ENCODE assay signal across 1 cellular context in the genomic region with DNA sequence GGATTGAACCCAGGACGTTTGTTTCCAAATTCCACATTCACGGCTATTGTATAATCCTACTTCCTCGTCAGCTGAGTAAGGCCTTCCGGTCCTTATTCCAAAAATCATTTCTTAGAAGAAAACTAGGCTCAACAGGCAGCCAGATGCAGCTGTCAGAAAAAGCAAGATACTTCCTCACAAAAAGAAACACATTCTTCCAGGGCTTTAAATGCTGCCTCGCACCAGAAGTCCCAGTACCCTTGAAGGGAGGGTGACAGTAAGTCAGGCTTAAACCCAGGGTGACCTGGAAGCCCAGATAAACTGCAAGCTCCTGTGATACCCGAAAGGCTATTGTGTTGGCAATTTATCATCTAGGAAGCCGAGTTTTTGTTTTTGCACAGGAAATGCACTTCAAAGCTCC.
TF ChIP-seq lines count a peak whose summit lies in the region.

No MANE protein-coding gene starts in this region.

TF ChIP-seq in SK-N-SH treated with all-trans-retinoic acid at 6 μM for 48 hours, 23 proteins besides CTCF, POLR2A, EP300 and RAD21 (continued from another document):
- TF ChIP-seq, protein P1, sequence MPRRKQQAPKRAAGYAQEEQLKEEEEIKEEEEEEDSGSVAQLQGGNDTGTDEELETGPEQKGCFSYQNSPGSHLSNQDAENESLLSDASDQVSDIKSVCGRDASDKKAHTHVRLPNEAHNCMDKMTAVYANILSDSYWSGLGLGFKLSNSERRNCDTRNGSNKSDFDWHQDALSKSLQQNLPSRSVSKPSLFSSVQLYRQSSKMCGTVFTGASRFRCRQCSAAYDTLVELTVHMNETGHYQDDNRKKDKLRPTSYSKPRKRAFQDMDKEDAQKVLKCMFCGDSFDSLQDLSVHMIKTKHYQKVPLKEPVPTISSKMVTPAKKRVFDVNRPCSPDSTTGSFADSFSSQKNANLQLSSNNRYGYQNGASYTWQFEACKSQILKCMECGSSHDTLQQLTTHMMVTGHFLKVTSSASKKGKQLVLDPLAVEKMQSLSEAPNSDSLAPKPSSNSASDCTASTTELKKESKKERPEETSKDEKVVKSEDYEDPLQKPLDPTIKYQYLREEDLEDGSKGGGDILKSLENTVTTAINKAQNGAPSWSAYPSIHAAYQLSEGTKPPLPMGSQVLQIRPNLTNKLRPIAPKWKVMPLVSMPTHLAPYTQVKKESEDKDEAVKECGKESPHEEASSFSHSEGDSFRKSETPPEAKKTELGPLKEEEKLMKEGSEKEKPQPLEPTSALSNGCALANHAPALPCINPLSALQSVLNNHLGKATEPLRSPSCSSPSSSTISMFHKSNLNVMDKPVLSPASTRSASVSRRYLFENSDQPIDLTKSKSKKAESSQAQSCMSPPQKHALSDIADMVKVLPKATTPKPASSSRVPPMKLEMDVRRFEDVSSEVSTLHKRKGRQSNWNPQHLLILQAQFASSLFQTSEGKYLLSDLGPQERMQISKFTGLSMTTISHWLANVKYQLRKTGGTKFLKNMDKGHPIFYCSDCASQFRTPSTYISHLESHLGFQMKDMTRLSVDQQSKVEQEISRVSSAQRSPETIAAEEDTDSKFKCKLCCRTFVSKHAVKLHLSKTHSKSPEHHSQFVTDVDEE (CRISPR knock-in tag; IDR thresholded peaks at IDR 0.05), result no peak
- no peak for TF ChIP-seq BACH2 (CRISPR knock-in tag; IDR thresholded peaks at IDR 0.05; ENCODE audit: borderline replicate concordance)
- TF ChIP-seq ZC3H10 (CRISPR knock-in tag; IDR thresholded peaks at IDR 0.05), result no peak
- TF ChIP-seq RARB (CRISPR knock-in tag; IDR thresholded peaks at IDR 0.05), result no peak
- no peak for TF ChIP-seq SNAI2 (CRISPR knock-in tag; IDR thresholded peaks at IDR 0.05)
- no peak for TF ChIP-seq ZNF8 (CRISPR knock-in tag; IDR thresholded peaks at IDR 0.05)
- TF ChIP-seq GLIS3 (CRISPR knock-in tag; IDR thresholded peaks at IDR 0.05), result no peak
- no peak for TF ChIP-seq PPARA (CRISPR knock-in tag; IDR thresholded peaks at IDR 0.05; ENCODE audit: borderline replicate concordance)
- TF ChIP-seq ARNTL (CRISPR knock-in tag; IDR thresholded peaks at IDR 0.05; ENCODE audit: borderline replicate concordance, low read depth), result no peak
